Comparison of ENCODE assay signal across 15 cellular contexts in the genomic region with DNA sequence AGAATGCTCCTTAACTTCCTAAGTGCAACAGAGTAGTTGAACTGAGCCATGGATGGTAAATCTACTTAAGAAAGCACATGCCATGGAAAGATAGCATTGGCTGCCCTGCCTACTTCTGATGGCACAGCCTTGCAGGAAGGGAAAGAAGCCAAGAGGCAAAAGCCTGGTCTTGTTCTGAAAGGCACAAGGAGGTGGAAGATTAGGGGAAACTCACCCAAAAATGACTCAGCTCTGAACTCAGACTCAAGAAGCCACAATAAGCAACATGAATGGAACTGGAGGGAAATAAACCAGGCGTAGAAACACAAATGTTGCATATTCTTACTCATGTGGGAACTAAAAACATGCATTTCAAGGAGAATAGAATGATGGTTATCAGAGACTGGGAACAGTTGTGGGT. TPM values are rescaled to one million over a fixed set of nuclear protein-coding genes. Genes with fewer than 3 reads are reported as not detected.
DNase-seq lines count a peak whose midpoint lies in the region; ATAC-seq and TF ChIP-seq lines count a peak whose summit lies in the region.
"Had no signal": no experiment of that assay in that cellular context is flagged by ENCODE, and none has a peak within 500 bp of the region (broad histone marks: within the 10 kb centered on the region; RNA-seq: fewer than 3 reads in every experiment).

No MANE protein-coding gene starts in this region.

- no peaks in the 10 kb centered on the region for H4K20me1 ChIP-seq in hepatocyte (ENCODE audit: insufficient read depth, poor library complexity, severe bottlenecking)
- H4K20me1 ChIP-seq: BLaER1 treated with 17β-estradiol and CSF1 and Interleukin-3, amounts not matched to agents 10 nM and 100 nM had no signal

- H3K4me2 ChIP-seq in hepatocyte (no peak overlapping the region), trophoblast cell (ENCODE audit: low read length) (no peak overlapping the region)

- H3K27ac ChIP-seq in hepatocyte, result no peak overlapping the region
- no peak overlapping the region for H3K27ac ChIP-seq in trophoblast cell (ENCODE audit: low read depth, low read length)
- H3K27ac ChIP-seq: right lobe of liver had no signal

- H3K36me3 ChIP-seq in hepatocyte (replicated peaks; ENCODE audit: insufficient read depth, low read depth) (no peaks in the 10 kb centered on the region), trophoblast cell (ENCODE audit: control insufficient read depth in 1 of 2, insufficient read depth in 2 of 2, low read length in 2 of 2) (no peaks in the 10 kb centered on the region)
- H3K36me3 ChIP-seq: right lobe of liver had no signal

- H2BK12ac ChIP-seq in trophoblast cell (ENCODE audit: low read length), result no peak overlapping the region

- no peaks in the 10 kb centered on the region for H3K36me3 Mint-ChIP-seq in Calu3 (ENCODE audit: insufficient read depth, unreplicated experiment)

- H2BK5ac ChIP-seq in trophoblast cell (ENCODE audit: low read depth, low read length, poor library complexity), result no peak overlapping the region

- H2AFZ ChIP-seq in hepatocyte (no peak overlapping the region), trophoblast cell (ENCODE audit: insufficient read depth, low read length, poor library complexity) (no peak overlapping the region)

- BruUV-seq in Calu3 (replicated peaks; lab: Mats Ljungman, UMichigan), result no TSS peak

- H3K18ac ChIP-seq in trophoblast cell (ENCODE audit: low read length), result no peak overlapping the region

- no peaks in the 10 kb centered on the region for H3K9me2 ChIP-seq in hepatocyte (replicated peaks; ENCODE audit: insufficient read depth)

- ATAC-seq in GM18907 (IDR thresholded peaks at IDR 0.05; ENCODE audit: unreplicated experiment), result peak; percentile 82
- ATAC-seq in HG02885 (IDR thresholded peaks at IDR 0.05; ENCODE audit: poor library complexity, unreplicated experiment), result peak; percentile 54
- ATAC-seq: left lobe of liver had no signal

- H2BK120ac ChIP-seq in trophoblast cell (ENCODE audit: insufficient read depth, low read length, poor library complexity), result no peak overlapping the region

- intact Hi-C loops in Calu3 (cut with micrococcal nuclease; ENCODE audit: unreplicated experiment), result no loop called here

- CTCF ChIA-PET in Calu3 (lab: Charles Lee), result no interaction called here

- no peak overlapping the region for H2AK5ac ChIP-seq in trophoblast cell (ENCODE audit: low read length)

- no peak overlapping the region for H4K91ac ChIP-seq in trophoblast cell (ENCODE audit: low read depth, low read length)

- TF ChIP-seq CTCF in Calu3 (IDR thresholded peaks at IDR 0.05; ENCODE audit: unreplicated experiment) (no peak), hepatocyte (IDR thresholded peaks at IDR 0.05; ENCODE audit: poor library complexity) (no peak), foreskin fibroblast (IDR thresholded peaks at IDR 0.05; ENCODE audit: low read depth, low read length) (no peak)

- H3K9ac ChIP-seq in trophoblast cell (ENCODE audit: low read length), result no peak overlapping the region
- H3K9ac ChIP-seq: BLaER1 treated with 17β-estradiol and CSF1 and Interleukin-3, amounts not matched to agents 10 nM and 100 nM had no signal

- no peak overlapping the region for H3K4me3 Mint-ChIP-seq in Calu3 (ENCODE audit: low read depth, unreplicated experiment)

- no peak overlapping the region for H3K4me3 ChIP-seq in hepatocyte
- no peak overlapping the region for H3K4me3 ChIP-seq in foreskin fibroblast (ENCODE audit: low read depth in 1 of 2, low read length in 2 of 2)
- no peak overlapping the region for H3K4me3 ChIP-seq in trophoblast cell (ENCODE audit: low read depth, low read length)
- H3K4me3 ChIP-seq: BLaER1 treated with 17β-estradiol and CSF1 and Interleukin-3, amounts not matched to agents 10 nM and 100 nM; right lobe of liver had no signal

- H3K4ac ChIP-seq in trophoblast cell (ENCODE audit: low read depth, low read length), result no peak overlapping the region

- H3K9me3 Mint-ChIP-seq in Calu3 (ENCODE audit: low read depth, unreplicated experiment), result no peaks in the 10 kb centered on the region

- no peak overlapping the region for H3K23ac ChIP-seq in trophoblast cell (ENCODE audit: low read length)

- no peaks in the 10 kb centered on the region for H3K79me1 ChIP-seq in trophoblast cell (ENCODE audit: low read length)

- no peak overlapping the region for H3K27ac Mint-ChIP-seq in Calu3 (ENCODE audit: unreplicated experiment)

- peaks cover 45% of the 10 kb centered on the region for H3K27me3 Mint-ChIP-seq in Calu3 (ENCODE audit: unreplicated experiment)

- H4K8ac ChIP-seq in trophoblast cell (ENCODE audit: low read depth, low read length), result no peak overlapping the region

- H3K27me3 ChIP-seq in hepatocyte (no peaks in the 10 kb centered on the region), trophoblast cell (ENCODE audit: insufficient read depth, low read length) (no peaks in the 10 kb centered on the region)
- H3K27me3 ChIP-seq: BLaER1 treated with 17β-estradiol and CSF1 and Interleukin-3, amounts not matched to agents 10 nM and 100 nM; right lobe of liver had no signal

- 91% methylated on average over 1 of the region's 1 CpG for WGBS in hepatocyte (ENCODE audit: low lambda C conversion rate, missing lambda C conversion rate)
- no CpG with 5 or more reads among the region's 1 CpG for WGBS in trophoblast cell (ENCODE audit: extremely low coverage, insufficient coverage, insufficient read length)

- no peaks in the 10 kb centered on the region for H3K4me1 Mint-ChIP-seq in Calu3 (ENCODE audit: low read depth, unreplicated experiment)

- H3K4me1 ChIP-seq in hepatocyte (ENCODE audit: insufficient read depth), result no peaks in the 10 kb centered on the region
- no peaks in the 10 kb centered on the region for H3K4me1 ChIP-seq in trophoblast cell (ENCODE audit: control insufficient read depth in 1 of 2, insufficient read depth in 2 of 2, low read length in 2 of 2)
- H3K4me1 ChIP-seq: right lobe of liver had no signal

- H3K79me2 ChIP-seq in hepatocyte, result no peaks in the 10 kb centered on the region
- H3K79me2 ChIP-seq in trophoblast cell (ENCODE audit: control insufficient read depth, insufficient read depth, low read length, poor library complexity), result no peaks in the 10 kb centered on the region

- H3K9me3 ChIP-seq in hepatocyte (ENCODE audit: low read depth) (no peaks in the 10 kb centered on the region), trophoblast cell (ENCODE audit: insufficient read depth, low read depth, low read length) (peaks cover 3% of the 10 kb centered on the region)
- H3K9me3 ChIP-seq: right lobe of liver had no signal

- DNase-seq in AML-193 (lab: John Stamatoyannopoulos, UW), result peak; percentile 28 to 33
- DNase-seq in OCI-M1 (lab: John Stamatoyannopoulos, UW), result peak; percentile 47
- no peak for DNase-seq in Calu3
- DNase-seq in hepatocyte (ENCODE audit: low spot score), result no peak
- DNase-seq in foreskin fibroblast, result no peak
- DNase-seq in trophoblast cell, result no peak
- DNase-seq: activated gamma-delta T cell; MM.1S; right lobe of liver; SHP77; stimulated activated naive CD4-positive, alpha-beta T cell had no signal

- no peak overlapping the region for H3K14ac ChIP-seq in trophoblast cell (ENCODE audit: low read length)

- H4K12ac ChIP-seq in trophoblast cell (ENCODE audit: low read depth, low read length), result no peak overlapping the region

RNA-seq across cellular contexts. Expression of gene ALOX5, which starts 20.8 kb away (rescaled TPM):
- 44.9 and 57.0 TPM in 2 replicates for total RNA-seq in Calu3 (2022)
- total RNA-seq in hepatocyte, result 3.5 and 5.0 TPM in 2 replicates
- polyA plus RNA-seq in hepatocyte, result 4.4 and 9.0 TPM in 2 replicates
- polyA plus RNA-seq in trophoblast cell (2013), result 0.78 and 0.99 TPM in 2 replicates

RNA-seq across cellular contexts. Expression of gene OR13A1, which starts 37.8 kb away (rescaled TPM):
- total RNA-seq in Calu3 (2022), result not detected in 2 replicates
- total RNA-seq in hepatocyte, result 0.37 TPM in 1 of 2 replicates, not detected in the other
- not detected in 2 replicates for polyA plus RNA-seq in hepatocyte
- polyA plus RNA-seq in trophoblast cell (2013), result 0.03 and 0.04 TPM in 2 replicates
- total RNA-seq: left lobe of liver, right lobe of liver had no signal

Comparison
In these comparisons a context has a peak if more than half of its experiments do, and no peak if none do; other contexts are left out.
1. DNase-seq: peak in AML-193 (2 of 2) and OCI-M1 (single experiment); none in Calu3 (single experiment), hepatocyte (single experiment), foreskin fibroblast (0 of 2) and trophoblast cell (0 of 2).